In the genomic region with DNA sequence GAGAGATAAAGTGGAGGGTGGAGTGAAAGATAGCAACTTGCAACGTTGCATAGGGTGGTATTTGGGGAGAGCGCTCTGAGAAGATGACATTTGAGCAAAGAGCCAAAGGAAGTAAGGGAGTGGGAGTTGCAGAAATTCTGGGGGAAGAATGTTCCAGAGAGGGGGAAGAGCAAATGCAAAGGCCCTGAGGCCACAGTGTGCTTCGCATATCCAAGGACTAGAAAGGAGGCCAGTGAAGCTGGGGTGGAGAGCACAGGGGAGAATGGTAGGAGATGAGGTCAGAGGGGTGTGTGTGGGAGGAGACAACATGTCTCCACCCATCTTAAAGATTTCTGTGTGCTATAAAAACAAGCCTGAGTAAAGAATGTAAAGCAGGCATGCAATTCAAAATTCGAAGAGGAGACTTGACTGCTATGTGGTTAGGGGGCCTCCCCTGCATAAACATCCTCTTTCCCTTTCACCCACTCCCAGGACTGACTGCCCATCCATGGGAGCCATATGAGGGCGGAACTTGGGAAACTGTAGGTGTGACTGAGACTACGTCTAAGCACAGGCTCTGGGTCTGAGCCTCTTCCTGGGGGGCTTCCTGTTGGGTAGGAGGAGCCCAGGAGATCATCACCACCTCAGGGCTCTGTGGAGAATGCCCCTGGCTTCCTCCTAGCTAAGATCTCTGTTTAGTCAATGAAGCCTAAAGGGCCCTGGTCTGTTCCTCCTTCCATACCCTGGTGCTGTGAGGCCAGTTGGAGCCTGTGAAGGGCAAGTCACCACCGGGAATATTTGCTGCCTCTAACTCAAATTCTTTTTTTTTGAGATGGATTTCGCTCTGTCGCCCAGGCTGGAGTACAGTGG, we compare ENCODE assay signal across 1 cellular context.
TF ChIP-seq lines count a peak whose summit lies in the region.

No MANE protein-coding gene starts in this region.

TF ChIP-seq in K562, 482 proteins besides CTCF, POLR2A, EP300 and RAD21 (continued from another document and continues in another):
- TF ChIP-seq CHD1 (IDR thresholded peaks at IDR 0.05; ENCODE audit: low read length), result no peak
- TF ChIP-seq, protein P1, sequence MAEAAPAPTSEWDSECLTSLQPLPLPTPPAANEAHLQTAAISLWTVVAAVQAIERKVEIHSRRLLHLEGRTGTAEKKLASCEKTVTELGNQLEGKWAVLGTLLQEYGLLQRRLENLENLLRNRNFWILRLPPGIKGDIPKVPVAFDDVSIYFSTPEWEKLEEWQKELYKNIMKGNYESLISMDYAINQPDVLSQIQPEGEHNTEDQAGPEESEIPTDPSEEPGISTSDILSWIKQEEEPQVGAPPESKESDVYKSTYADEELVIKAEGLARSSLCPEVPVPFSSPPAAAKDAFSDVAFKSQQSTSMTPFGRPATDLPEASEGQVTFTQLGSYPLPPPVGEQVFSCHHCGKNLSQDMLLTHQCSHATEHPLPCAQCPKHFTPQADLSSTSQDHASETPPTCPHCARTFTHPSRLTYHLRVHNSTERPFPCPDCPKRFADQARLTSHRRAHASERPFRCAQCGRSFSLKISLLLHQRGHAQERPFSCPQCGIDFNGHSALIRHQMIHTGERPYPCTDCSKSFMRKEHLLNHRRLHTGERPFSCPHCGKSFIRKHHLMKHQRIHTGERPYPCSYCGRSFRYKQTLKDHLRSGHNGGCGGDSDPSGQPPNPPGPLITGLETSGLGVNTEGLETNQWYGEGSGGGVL (CRISPR knock-in tag; IDR thresholded peaks at IDR 0.05), result no peak
- no peak for TF ChIP-seq FOXP1 (CRISPR knock-in tag; IDR thresholded peaks at IDR 0.05)
- no peak for TF ChIP-seq BCL6 (CRISPR knock-in tag; IDR thresholded peaks at IDR 0.05)
- peak; percentile 59; the same call in 1 of the 2 replicates for TF ChIP-seq OTX1 (CRISPR knock-in tag; IDR thresholded peaks at IDR 0.05)
- peak in 1 of 2 experiments; percentile 17; a peak in 1 of 4 replicates for TF ChIP-seq RCOR1 (IDR thresholded peaks at IDR 0.05; ENCODE audit: borderline replicate concordance in 1 of 2, low read depth in 2 of 2, low read length in 2 of 2)
- no peak for TF ChIP-seq ZNF212 (CRISPR knock-in tag; IDR thresholded peaks at IDR 0.05)
- no peak for TF ChIP-seq POLR2B (IDR thresholded peaks at IDR 0.05; ENCODE audit: low read depth, partially characterized antibody)
- TF ChIP-seq, protein P2, sequence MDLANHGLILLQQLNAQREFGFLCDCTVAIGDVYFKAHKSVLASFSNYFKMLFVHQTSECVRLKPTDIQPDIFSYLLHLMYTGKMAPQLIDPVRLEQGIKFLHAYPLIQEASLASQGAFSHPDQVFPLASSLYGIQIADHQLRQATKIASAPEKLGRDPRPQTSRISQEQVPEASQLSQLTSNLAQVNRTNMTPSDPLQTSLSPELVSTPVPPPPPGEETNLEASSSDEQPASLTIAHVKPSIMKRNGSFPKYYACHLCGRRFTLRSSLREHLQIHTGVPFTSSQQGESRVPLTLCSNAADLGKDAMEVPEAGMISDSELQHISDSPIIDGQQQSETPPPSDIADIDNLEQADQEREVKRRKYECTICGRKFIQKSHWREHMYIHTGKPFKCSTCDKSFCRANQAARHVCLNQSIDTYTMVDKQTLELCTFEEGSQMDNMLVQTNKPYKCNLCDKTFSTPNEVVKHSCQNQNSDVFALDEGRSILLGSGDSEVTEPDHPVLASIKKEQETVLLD (IDR thresholded peaks at IDR 0.05), result peak; percentile 52; the same call in 1 of the 2 replicates
- TF ChIP-seq KAT8 (IDR thresholded peaks at IDR 0.05; ENCODE audit: low read depth), result no peak
- TF ChIP-seq, protein P3, sequence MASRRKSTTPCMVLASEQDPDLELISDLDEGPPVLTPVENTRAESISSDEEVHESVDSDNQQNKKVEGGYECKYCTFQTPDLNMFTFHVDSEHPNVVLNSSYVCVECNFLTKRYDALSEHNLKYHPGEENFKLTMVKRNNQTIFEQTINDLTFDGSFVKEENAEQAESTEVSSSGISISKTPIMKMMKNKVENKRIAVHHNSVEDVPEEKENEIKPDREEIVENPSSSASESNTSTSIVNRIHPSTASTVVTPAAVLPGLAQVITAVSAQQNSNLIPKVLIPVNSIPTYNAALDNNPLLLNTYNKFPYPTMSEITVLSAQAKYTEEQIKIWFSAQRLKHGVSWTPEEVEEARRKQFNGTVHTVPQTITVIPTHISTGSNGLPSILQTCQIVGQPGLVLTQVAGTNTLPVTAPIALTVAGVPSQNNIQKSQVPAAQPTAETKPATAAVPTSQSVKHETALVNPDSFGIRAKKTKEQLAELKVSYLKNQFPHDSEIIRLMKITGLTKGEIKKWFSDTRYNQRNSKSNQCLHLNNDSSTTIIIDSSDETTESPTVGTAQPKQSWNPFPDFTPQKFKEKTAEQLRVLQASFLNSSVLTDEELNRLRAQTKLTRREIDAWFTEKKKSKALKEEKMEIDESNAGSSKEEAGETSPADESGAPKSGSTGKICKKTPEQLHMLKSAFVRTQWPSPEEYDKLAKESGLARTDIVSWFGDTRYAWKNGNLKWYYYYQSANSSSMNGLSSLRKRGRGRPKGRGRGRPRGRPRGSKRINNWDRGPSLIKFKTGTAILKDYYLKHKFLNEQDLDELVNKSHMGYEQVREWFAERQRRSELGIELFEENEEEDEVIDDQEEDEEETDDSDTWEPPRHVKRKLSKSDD (conservative IDR thresholded peaks at IDR 0.05; ENCODE audit: low read length), result no peak
- TF ChIP-seq KDM1A (IDR thresholded peaks at IDR 0.05), result peak; percentile 63 to 82; a peak in 3 of 4 replicates
- peak; percentile 57; the same call in 1 of the 2 replicates for TF ChIP-seq ARID1B (IDR thresholded peaks at IDR 0.05)
- no peak for TF ChIP-seq MECOM (CRISPR knock-in tag; IDR thresholded peaks at IDR 0.05)
- TF ChIP-seq HDAC1 (IDR thresholded peaks at IDR 0.05), result peak in 1 of 2 experiments; percentile 47; a peak in 1 of 4 replicates
- TF ChIP-seq SMARCB1 (IDR thresholded peaks at IDR 0.05; ENCODE audit: insufficient read length, low read depth), result no peak
- TF ChIP-seq GTF2A2 (tag; IDR thresholded peaks at IDR 0.05), result no peak
- 0 out of 2 replicates have a peak, but pooled peaks have one; percentile 15 for TF ChIP-seq CREM (IDR thresholded peaks at IDR 0.05; ENCODE audit: low read depth)
- TF ChIP-seq, protein P4, sequence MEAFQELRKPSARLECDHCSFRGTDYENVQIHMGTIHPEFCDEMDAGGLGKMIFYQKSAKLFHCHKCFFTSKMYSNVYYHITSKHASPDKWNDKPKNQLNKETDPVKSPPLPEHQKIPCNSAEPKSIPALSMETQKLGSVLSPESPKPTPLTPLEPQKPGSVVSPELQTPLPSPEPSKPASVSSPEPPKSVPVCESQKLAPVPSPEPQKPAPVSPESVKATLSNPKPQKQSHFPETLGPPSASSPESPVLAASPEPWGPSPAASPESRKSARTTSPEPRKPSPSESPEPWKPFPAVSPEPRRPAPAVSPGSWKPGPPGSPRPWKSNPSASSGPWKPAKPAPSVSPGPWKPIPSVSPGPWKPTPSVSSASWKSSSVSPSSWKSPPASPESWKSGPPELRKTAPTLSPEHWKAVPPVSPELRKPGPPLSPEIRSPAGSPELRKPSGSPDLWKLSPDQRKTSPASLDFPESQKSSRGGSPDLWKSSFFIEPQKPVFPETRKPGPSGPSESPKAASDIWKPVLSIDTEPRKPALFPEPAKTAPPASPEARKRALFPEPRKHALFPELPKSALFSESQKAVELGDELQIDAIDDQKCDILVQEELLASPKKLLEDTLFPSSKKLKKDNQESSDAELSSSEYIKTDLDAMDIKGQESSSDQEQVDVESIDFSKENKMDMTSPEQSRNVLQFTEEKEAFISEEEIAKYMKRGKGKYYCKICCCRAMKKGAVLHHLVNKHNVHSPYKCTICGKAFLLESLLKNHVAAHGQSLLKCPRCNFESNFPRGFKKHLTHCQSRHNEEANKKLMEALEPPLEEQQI (IDR thresholded peaks at IDR 0.05), result no peak
- no peak for TF ChIP-seq ZFP30 (CRISPR knock-in tag; IDR thresholded peaks at IDR 0.05; ENCODE audit: borderline replicate concordance)
- peak; percentile 46 for TF ChIP-seq BRD9 (IDR thresholded peaks at IDR 0.05; ENCODE audit: low read depth, partially characterized antibody)
- no peak for TF ChIP-seq CCAR2 (IDR thresholded peaks at IDR 0.05; ENCODE audit: low read depth, low read length)
- TF ChIP-seq, protein P5, sequence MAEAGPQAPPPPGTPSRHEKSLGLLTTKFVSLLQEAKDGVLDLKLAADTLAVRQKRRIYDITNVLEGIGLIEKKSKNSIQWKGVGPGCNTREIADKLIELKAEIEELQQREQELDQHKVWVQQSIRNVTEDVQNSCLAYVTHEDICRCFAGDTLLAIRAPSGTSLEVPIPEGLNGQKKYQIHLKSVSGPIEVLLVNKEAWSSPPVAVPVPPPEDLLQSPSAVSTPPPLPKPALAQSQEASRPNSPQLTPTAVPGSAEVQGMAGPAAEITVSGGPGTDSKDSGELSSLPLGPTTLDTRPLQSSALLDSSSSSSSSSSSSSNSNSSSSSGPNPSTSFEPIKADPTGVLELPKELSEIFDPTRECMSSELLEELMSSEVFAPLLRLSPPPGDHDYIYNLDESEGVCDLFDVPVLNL (CRISPR knock-in tag; IDR thresholded peaks at IDR 0.05; ENCODE audit: low read depth), result no peak
- TF ChIP-seq HDAC6 (IDR thresholded peaks at IDR 0.05; ENCODE audit: low read depth, low read length), result no peak
- no peak for TF ChIP-seq RBM17 (IDR thresholded peaks at IDR 0.05; ENCODE audit: borderline replicate concordance, low read depth, low read length)
- no peak for TF ChIP-seq MAZ (CRISPR knock-in tag; conservative IDR thresholded peaks at IDR 0.05 in 1 of 2, IDR thresholded peaks at IDR 0.05 in 1 of 2)
- TF ChIP-seq SRF (CRISPR knock-in tag; IDR thresholded peaks at IDR 0.05), result no peak
- TF ChIP-seq GABPA (tag; conservative IDR thresholded peaks at IDR 0.05; ENCODE audit: low read depth), result no peak
- no peak for TF ChIP-seq CBX8 (IDR thresholded peaks at IDR 0.05; ENCODE audit: borderline replicate concordance, extremely low read depth, low read depth, low read length, poor library complexity, severe bottlenecking)
- TF ChIP-seq, protein P6, sequence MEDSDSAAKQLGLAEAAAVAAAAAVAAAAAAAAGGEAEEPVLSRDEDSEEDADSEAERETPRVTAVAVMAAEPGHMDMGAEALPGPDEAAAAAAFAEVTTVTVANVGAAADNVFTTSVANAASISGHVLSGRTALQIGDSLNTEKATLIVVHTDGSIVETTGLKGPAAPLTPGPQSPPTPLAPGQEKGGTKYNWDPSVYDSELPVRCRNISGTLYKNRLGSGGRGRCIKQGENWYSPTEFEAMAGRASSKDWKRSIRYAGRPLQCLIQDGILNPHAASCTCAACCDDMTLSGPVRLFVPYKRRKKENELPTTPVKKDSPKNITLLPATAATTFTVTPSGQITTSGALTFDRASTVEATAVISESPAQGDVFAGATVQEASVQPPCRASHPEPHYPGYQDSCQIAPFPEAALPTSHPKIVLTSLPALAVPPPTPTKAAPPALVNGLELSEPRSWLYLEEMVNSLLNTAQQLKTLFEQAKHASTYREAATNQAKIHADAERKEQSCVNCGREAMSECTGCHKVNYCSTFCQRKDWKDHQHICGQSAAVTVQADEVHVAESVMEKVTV (CRISPR knock-in tag; IDR thresholded peaks at IDR 0.05), result no peak
- no peak for TF ChIP-seq CBFA2T3 (IDR thresholded peaks at IDR 0.05)
- no peak for TF ChIP-seq XRCC4 (IDR thresholded peaks at IDR 0.05; ENCODE audit: extremely low read depth, insufficient read depth, insufficient read length)
- TF ChIP-seq NCOA6 (IDR thresholded peaks at IDR 0.05), result no peak
- TF ChIP-seq SMAD1 (IDR thresholded peaks at IDR 0.05; ENCODE audit: low read depth, low read length, partially characterized antibody), result no peak
- TF ChIP-seq KLF10 (CRISPR knock-in tag; IDR thresholded peaks at IDR 0.05), result no peak
- TF ChIP-seq, protein P7, sequence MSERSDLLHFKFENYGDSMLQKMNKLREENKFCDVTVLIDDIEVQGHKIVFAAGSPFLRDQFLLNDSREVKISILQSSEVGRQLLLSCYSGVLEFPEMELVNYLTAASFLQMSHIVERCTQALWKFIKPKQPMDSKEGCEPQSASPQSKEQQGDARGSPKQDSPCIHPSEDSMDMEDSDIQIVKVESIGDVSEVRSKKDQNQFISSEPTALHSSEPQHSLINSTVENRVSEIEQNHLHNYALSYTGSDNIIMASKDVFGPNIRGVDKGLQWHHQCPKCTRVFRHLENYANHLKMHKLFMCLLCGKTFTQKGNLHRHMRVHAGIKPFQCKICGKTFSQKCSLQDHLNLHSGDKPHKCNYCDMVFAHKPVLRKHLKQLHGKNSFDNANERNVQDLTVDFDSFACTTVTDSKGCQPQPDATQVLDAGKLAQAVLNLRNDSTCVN (CRISPR knock-in tag; IDR thresholded peaks at IDR 0.05), result no peak
- 0 out of 2 replicates have a peak, but pooled peaks have one; percentile 32 for TF ChIP-seq MTA1 (IDR thresholded peaks at IDR 0.05; ENCODE audit: borderline replicate concordance)
- no peak for TF ChIP-seq ZNF124 (CRISPR knock-in tag; IDR thresholded peaks at IDR 0.05)
- TF ChIP-seq SAP30 (IDR thresholded peaks at IDR 0.05; ENCODE audit: borderline replicate concordance, insufficient read depth, low read depth, low read length, poor library complexity, severe bottlenecking), result no peak
- no peak for TF ChIP-seq ZFP1 (CRISPR knock-in tag; IDR thresholded peaks at IDR 0.05)
- TF ChIP-seq ZNF174 (CRISPR knock-in tag; IDR thresholded peaks at IDR 0.05), result no peak
- TF ChIP-seq, protein P8, sequence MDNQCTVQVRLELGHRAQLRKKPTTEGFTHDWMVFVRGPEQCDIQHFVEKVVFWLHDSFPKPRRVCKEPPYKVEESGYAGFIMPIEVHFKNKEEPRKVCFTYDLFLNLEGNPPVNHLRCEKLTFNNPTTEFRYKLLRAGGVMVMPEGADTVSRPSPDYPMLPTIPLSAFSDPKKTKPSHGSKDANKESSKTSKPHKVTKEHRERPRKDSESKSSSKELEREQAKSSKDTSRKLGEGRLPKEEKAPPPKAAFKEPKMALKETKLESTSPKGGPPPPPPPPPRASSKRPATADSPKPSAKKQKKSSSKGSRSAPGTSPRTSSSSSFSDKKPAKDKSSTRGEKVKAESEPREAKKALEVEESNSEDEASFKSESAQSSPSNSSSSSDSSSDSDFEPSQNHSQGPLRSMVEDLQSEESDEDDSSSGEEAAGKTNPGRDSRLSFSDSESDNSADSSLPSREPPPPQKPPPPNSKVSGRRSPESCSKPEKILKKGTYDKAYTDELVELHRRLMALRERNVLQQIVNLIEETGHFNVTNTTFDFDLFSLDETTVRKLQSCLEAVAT (IDR thresholded peaks at IDR 0.05), result peak in 1 of 2 experiments; percentile 56; a peak in 1 of 4 replicates
- TF ChIP-seq, protein P9, sequence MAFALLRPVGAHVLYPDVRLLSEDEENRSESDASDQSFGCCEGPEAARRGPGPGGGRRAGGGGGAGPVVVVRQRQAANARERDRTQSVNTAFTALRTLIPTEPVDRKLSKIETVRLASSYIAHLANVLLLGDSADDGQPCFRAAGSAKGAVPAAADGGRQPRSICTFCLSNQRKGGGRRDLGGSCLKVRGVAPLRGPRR (CRISPR knock-in tag; IDR thresholded peaks at IDR 0.05), result no peak
- TF ChIP-seq ZNF224 (CRISPR knock-in tag; IDR thresholded peaks at IDR 0.05), result no peak
- no peak for TF ChIP-seq FOSL1 (tag; conservative IDR thresholded peaks at IDR 0.05)
- no peak for TF ChIP-seq ZNF436 (CRISPR knock-in tag; IDR thresholded peaks at IDR 0.05)
- no peak for TF ChIP-seq ZNF347 (CRISPR knock-in tag; IDR thresholded peaks at IDR 0.05; ENCODE audit: low read depth)
- peak; percentile 9; the same call in 1 of the 2 replicates for TF ChIP-seq TAL1 (IDR thresholded peaks at IDR 0.05)
- TF ChIP-seq YY1 (IDR thresholded peaks at IDR 0.05; ENCODE audit: borderline replicate concordance in 1 of 3, control insufficient read depth in 1 of 3, extremely low read depth in 1 of 3, insufficient read depth in 3 of 3, insufficient read length in 1 of 3, insufficient replicate concordance in 2 of 3, low read depth in 1 of 3, low read length in 2 of 3), result peak in 1 of 3 experiments; percentile 18
